ENCODE assay signal across 8 cellular contexts in genomic region chr14:21437063-21437901, GRCh38. TPM values are rescaled to one million over a fixed set of nuclear protein-coding genes. Genes with fewer than 3 reads are reported as not detected.
DNase-seq lines count a peak whose midpoint lies in the region; ATAC-seq and TF ChIP-seq lines count a peak whose summit lies in the region.

No MANE protein-coding gene starts in this region.

- no peaks in the 10 kb centered on the region for H3K27me3 ChIP-seq in upper lobe of right lung

- peak overlapping the region; percentile 85 for H3K4me3 ChIP-seq in upper lobe of right lung

- H3K36me3 ChIP-seq in upper lobe of right lung: no peaks in the 10 kb centered on the region

- peak; percentile 51 for TF ChIP-seq POLR2A in GM15510 (IDR thresholded peaks at IDR 0.05; ENCODE audit: borderline replicate concordance, extremely low read depth, insufficient read length)

- intact Hi-C loops in left cardiac atrium (cut with DNase I): loop anchor here in 1 of 2 donors (5.0 kb wide), 1 partner anchor 120 kb away; no protein-coding TSS in a partner anchor
- intact Hi-C loops in posterior vena cava (cut with DNase I): no loop called here
- intact Hi-C loops in upper lobe of right lung (cut with DNase I): no loop called here

- peaks cover 29% of the 10 kb centered on the region for H3K4me1 ChIP-seq in upper lobe of right lung

- ATAC-seq in HG02884 (IDR thresholded peaks at IDR 0.05; ENCODE audit: unreplicated experiment) (peak; percentile 97), left cardiac atrium (peak; percentile 100), upper lobe of right lung (peak; percentile 100)

- no peaks in the 10 kb centered on the region for H3K9me3 ChIP-seq in upper lobe of right lung

- no peak for TF ChIP-seq CTCF in upper lobe of right lung (IDR thresholded peaks at IDR 0.05)

- DNase-seq in NCI-H146 treated with DMSO at 0.1 percent for 48 hours (lab: John Stamatoyannopoulos, UW; ENCODE audit: unreplicated experiment): peak; percentile 91
- peak; percentile 95 to 99 (median 97) for DNase-seq in T-helper 1 cell
- peak; percentile 96 for DNase-seq in amniotic stem cell (lab: John Stamatoyannopoulos, UW)
- peak; percentile 99 for DNase-seq in left cardiac atrium
- peak; percentile 100 for DNase-seq in posterior vena cava (ENCODE audit: low spot score)
- peak; percentile 99 for DNase-seq in upper lobe of right lung

- H3K27ac ChIP-seq in upper lobe of right lung: peak overlapping the region; percentile 93

RNA-seq across cellular contexts. Expression of gene CHD8, which starts 18.6 kb away (rescaled TPM):
- total RNA-seq in left cardiac atrium: 10 to 100 TPM; 36.5 to 38.8 TPM
- 10 to 100 TPM; 49.7 to 56.3 TPM for total RNA-seq in posterior vena cava
- total RNA-seq in upper lobe of right lung: 72.6 TPM

RNA-seq across cellular contexts. Expression of gene RAB2B, which starts 39.5 kb away (rescaled TPM):
- total RNA-seq in left cardiac atrium (10 to 100 TPM; 19.1 to 19.7 TPM), posterior vena cava (10 to 100 TPM; 29.2 to 32.3 TPM), upper lobe of right lung (36.9 TPM)

RNA-seq across cellular contexts. Expression of gene TOX4, which starts 39.7 kb away (rescaled TPM):
- total RNA-seq in left cardiac atrium (10 to 100 TPM; 63.8 to 65.1 TPM), posterior vena cava (10 to 100 TPM; 56.1 to 67.3 TPM), upper lobe of right lung (69.4 TPM)

RNA-seq across cellular contexts. Expression of gene SUPT16H, which starts 53.5 kb away (rescaled TPM):
- total RNA-seq in left cardiac atrium: 10 to 100 TPM; 31.2 to 39.7 TPM
- 10 to 100 TPM; 47.9 to 56.5 TPM for total RNA-seq in posterior vena cava
- 48.8 TPM for total RNA-seq in upper lobe of right lung

Comparison
In these comparisons a context has a peak if more than half of its experiments do, and no peak if none do; other contexts are left out.
1. Peak in every context shown above with its lines: DNase-seq, ATAC-seq, H3K4me3 ChIP-seq and H3K27ac ChIP-seq.